Comparison of ENCODE assay signal across 1 cellular context in genomic region chr6:153150400-153150766, GRCh38.
TF ChIP-seq lines count a peak whose summit lies in the region.

No MANE protein-coding gene starts in this region.

TF ChIP-seq in SK-N-SH treated with all-trans-retinoic acid at 6 μM for 48 hours, 23 proteins besides CTCF, POLR2A, EP300 and RAD21 (continued from another document):
- no peak for TF ChIP-seq TSHZ2 (CRISPR knock-in tag; IDR thresholded peaks at IDR 0.05)
- TF ChIP-seq ZNF8 (CRISPR knock-in tag; IDR thresholded peaks at IDR 0.05) = no peak
- no peak for TF ChIP-seq ARNTL (CRISPR knock-in tag; IDR thresholded peaks at IDR 0.05; ENCODE audit: borderline replicate concordance, low read depth)
- no peak for TF ChIP-seq ISL1 (CRISPR knock-in tag; IDR thresholded peaks at IDR 0.05)
- TF ChIP-seq PPARA (CRISPR knock-in tag; IDR thresholded peaks at IDR 0.05; ENCODE audit: borderline replicate concordance) = no peak
- no peak for TF ChIP-seq GLIS3 (CRISPR knock-in tag; IDR thresholded peaks at IDR 0.05)
- TF ChIP-seq OSR1 (CRISPR knock-in tag; IDR thresholded peaks at IDR 0.05) = no peak
- no peak for TF ChIP-seq ESRRG (CRISPR knock-in tag; IDR thresholded peaks at IDR 0.05)
